ENCODE assay signal across 1 cellular context in genomic region chr15:56485426-56485825, GRCh38. TPM values are rescaled to one million over a fixed set of nuclear protein-coding genes. Genes with fewer than 3 reads are reported as not detected.
"Had no signal": no experiment of that assay in that cellular context is flagged by ENCODE, and none has a peak within 500 bp of the region (broad histone marks: within the 10 kb centered on the region; RNA-seq: fewer than 3 reads in every experiment).

No MANE protein-coding gene starts in this region.

RNA-seq across cellular contexts. Expression of gene MNS1, which starts 20.5 kb away (rescaled TPM):
- total RNA-seq: mononuclear cell had no signal
